In genomic region chr1:229758101-229759036, GRCh38 we compare ENCODE assay signal across 20 cellular contexts.
DNase-seq lines count a peak whose midpoint lies in the region; ATAC-seq and TF ChIP-seq lines count a peak whose summit lies in the region.
"Had no signal": no experiment of that assay in that cellular context is flagged by ENCODE, and none has a peak within 500 bp of the region (broad histone marks: within the 10 kb centered on the region; RNA-seq: fewer than 3 reads in every experiment).

No MANE protein-coding gene starts in this region.

- H3K9me3 ChIP-seq in SJSA1 (replicated peaks) (no peaks in the 10 kb centered on the region), upper lobe of right lung (no peaks in the 10 kb centered on the region), left ventricle myocardium inferior (replicated peaks) (peaks cover 24% of the 10 kb centered on the region)
- H3K9me3 ChIP-seq: prostate gland, vagina had no signal

- POLR2A ChIA-PET in GM10248 (lab: Yijun Ruan, JAX): no interaction called here

- peak overlapping the region; percentile 57 for H3K27ac ChIP-seq in SJSA1
- no peak overlapping the region for H3K27ac ChIP-seq in upper lobe of right lung
- no peak overlapping the region for H3K27ac ChIP-seq in left ventricle myocardium inferior (replicated peaks)
- H3K27ac ChIP-seq: prostate gland, vagina had no signal

- intact Hi-C loops in upper lobe of right lung (cut with DNase I): no loop called here
- intact Hi-C loops in left ventricle myocardium inferior (cut with micrococcal nuclease): no loop called here

- H3K4me3 ChIP-seq in SJSA1 (no peak overlapping the region), upper lobe of right lung (no peak overlapping the region), left ventricle myocardium inferior (no peak overlapping the region)
- H3K4me3 ChIP-seq: prostate gland, vagina had no signal

- peak; percentile 27 for DNase-seq in A172 (ENCODE audit: low spot score)
- DNase-seq in EL: peak; percentile 85
- peak; percentile 63 to 73 for DNase-seq in SJSA1 (ENCODE audit: low read depth in 1 of 2, low spot score in 2 of 2)
- DNase-seq in islet precursor cell: peak; percentile 79
- DNase-seq in upper lobe of right lung: no peak
- no peak for DNase-seq in GM10248 (ENCODE audit: extremely low spot score)
- DNase-seq in left ventricle myocardium inferior: no peak
- no peak for DNase-seq in HUDEP-2 (lab: John Stamatoyannopoulos, UW; ENCODE audit: unreplicated experiment in 76 of 76)
- DNase-seq: activated CD4-positive, CD25-positive, alpha-beta regulatory T cell treated with anti-CD3 and anti-CD28 coated beads, Interleukin-2, amount 50 U/mL, for 72 hours; caudate nucleus; CD8-positive, alpha-beta memory T cell; left cardiac atrium; NCI-H1417 treated with DMSO at 0.1 percent for 48 hours; RPMI8226; stimulated activated CD4-positive, alpha-beta T cell treated with anti-CD3 and anti-CD28 coated beads, Interleukin-4, amount 100 ng/mL, for 24 hours; substantia nigra; T-helper 9 cell had no signal

- ATAC-seq in upper lobe of right lung: no peak
- ATAC-seq: left cardiac atrium, SK-N-SH treated with all-trans-retinoic acid at 6 μM for 48 hours had no signal

- H3K27me3 ChIP-seq in SJSA1 (replicated peaks) (0 out of 2 replicates have a peak, but pooled peaks cover under 1% of the 10 kb centered on the region), upper lobe of right lung (no peaks in the 10 kb centered on the region), left ventricle myocardium inferior (ENCODE audit: low read depth) (no peaks in the 10 kb centered on the region)
- H3K27me3 ChIP-seq: vagina had no signal

- H3K4me1 ChIP-seq in SJSA1 (replicated peaks) (peaks cover 43% of the 10 kb centered on the region), upper lobe of right lung (no peaks in the 10 kb centered on the region), left ventricle myocardium inferior (no peaks in the 10 kb centered on the region)
- H3K4me1 ChIP-seq: prostate gland, vagina had no signal

- TF ChIP-seq CTCF in upper lobe of right lung (IDR thresholded peaks at IDR 0.05) (no peak), GM10248 (IDR thresholded peaks at IDR 0.05; ENCODE audit: control extremely low read depth, extremely low read depth, low read depth, missing control alignments) (no peak), left ventricle myocardium inferior (IDR thresholded peaks at IDR 0.05; ENCODE audit: borderline replicate concordance) (no peak)

- H3K36me3 ChIP-seq in SJSA1 (no peaks in the 10 kb centered on the region), upper lobe of right lung (no peaks in the 10 kb centered on the region), left ventricle myocardium inferior (no peaks in the 10 kb centered on the region)
- H3K36me3 ChIP-seq: prostate gland, vagina had no signal

- CTCF ChIA-PET in GM10248 (lab: Yijun Ruan, JAX): interaction anchor here (0.7 to 1.8 kb wide), 3 partner anchors 11 to 43 kb away, joined by 3 to 7 read pairs (median 3); no protein-coding TSS in a partner anchor

Comparison
In these comparisons a context has a peak if more than half of its experiments do, and no peak if none do; other contexts are left out.
1. DNase-seq: peak in A172 (single experiment), EL (single experiment), SJSA1 (2 of 2) and islet precursor cell (single experiment); none in upper lobe of right lung (single experiment), GM10248 (single experiment), left ventricle myocardium inferior (single experiment) and HUDEP-2 (0 of 76).